ENCODE assay signal across 8 cellular contexts in genomic region chr20:33456916-33457642, GRCh38. TPM values are rescaled to one million over a fixed set of nuclear protein-coding genes. Genes with fewer than 3 reads are reported as not detected.
DNase-seq lines count a peak whose midpoint lies in the region; ATAC-seq and TF ChIP-seq lines count a peak whose summit lies in the region.
"Not testable (repeated sequence)": the region's sequence is repeated elsewhere in the genome, so short reads cannot be mapped to it uniquely, and the experiment has no call there.

No MANE protein-coding gene starts in this region.

- not testable (repeated sequence) for H3K14ac ChIP-seq in trophoblast cell (ENCODE audit: low read length)

- intact Hi-C loops in activated B cell treated with CpG ODN at 0.5 μM for 24 hours (cut with micrococcal nuclease): loop anchor here (1.0 to 5.0 kb wide), 5 partner anchors 196 to 672 kb away; partner anchors contain the start of gene ZNF341
- intact Hi-C loops in heart right ventricle (cut with DNase I): loop anchor here in 9 of 10 donors (1.0 to 10.0 kb wide), 9 partner anchors 190 to 670 kb away; partner anchors contain the start of genes ACTL10 (in 6 of the 9) and ZNF341 (in 2 of the 9)

- H3K27ac ChIP-seq in heart right ventricle; trophoblast cell (ENCODE audit: low read depth, low read length); substantia nigra (ENCODE audit: low read depth, low read length, poor library complexity, severe bottlenecking): not testable (repeated sequence)

- not testable (repeated sequence) for H3K4me1 ChIP-seq in heart right ventricle; trophoblast cell (ENCODE audit: control insufficient read depth in 1 of 2, insufficient read depth in 2 of 2, low read length in 2 of 2)

- not testable (repeated sequence) for H3K9ac ChIP-seq in trophoblast cell (ENCODE audit: low read length)

- H3K79me1 ChIP-seq in trophoblast cell (ENCODE audit: low read length): not testable (repeated sequence)

- H2AFZ ChIP-seq in trophoblast cell (ENCODE audit: insufficient read depth, low read length, poor library complexity): not testable (repeated sequence)

- not testable (repeated sequence) for H3K9me3 ChIP-seq in heart right ventricle; trophoblast cell (ENCODE audit: insufficient read depth, low read depth, low read length)

- not testable (repeated sequence) for H3K27me3 ChIP-seq in heart right ventricle; trophoblast cell (ENCODE audit: insufficient read depth, low read length)

- TF ChIP-seq CTCF in activated B cell treated with CpG ODN at 0.5 μM for 24 hours (IDR thresholded peaks at IDR 0.05) (peak; percentile 95), heart right ventricle (IDR thresholded peaks at IDR 0.05) (peak; percentile 88 to 96 (median 93))

- H3K4ac ChIP-seq in trophoblast cell (ENCODE audit: low read depth, low read length): not testable (repeated sequence)

- H3K18ac ChIP-seq in trophoblast cell (ENCODE audit: low read length): not testable (repeated sequence)

- not testable (repeated sequence) for H3K23ac ChIP-seq in trophoblast cell (ENCODE audit: low read length)

- H2BK12ac ChIP-seq in trophoblast cell (ENCODE audit: low read length): not testable (repeated sequence)

- H4K8ac ChIP-seq in trophoblast cell (ENCODE audit: low read depth, low read length): not testable (repeated sequence)

- not testable (repeated sequence) for H3K4me3 ChIP-seq in heart right ventricle; trophoblast cell (ENCODE audit: low read depth, low read length)

- not testable (repeated sequence) for H3K79me2 ChIP-seq in trophoblast cell (ENCODE audit: control insufficient read depth, insufficient read depth, low read length, poor library complexity)

- H3K36me3 ChIP-seq in heart right ventricle; trophoblast cell (ENCODE audit: control insufficient read depth in 1 of 2, insufficient read depth in 2 of 2, low read length in 2 of 2): not testable (repeated sequence)

- CTCF ChIA-PET in activated B cell treated with CpG ODN at 0.5 μM for 24 hours (lab: Charles Lee): interaction anchor here (0.8 to 4.0 kb wide), 6 partner anchors 185 to 214 kb away, joined by 3 to 40 read pairs (median 4); partner anchors contain the start of gene ACTL10

- H3K4me1 Mint-ChIP-seq in activated B cell treated with CpG ODN at 0.5 μM for 24 hours: not testable (repeated sequence)

- H3K4me3 Mint-ChIP-seq in activated B cell treated with CpG ODN at 0.5 μM for 24 hours: not testable (repeated sequence)

- POLR2A ChIA-PET in activated B cell treated with CpG ODN at 0.5 μM for 24 hours (lab: Charles Lee): interaction anchor here (0.6 to 1.0 kb wide), 3 partner anchors 196 to 211 kb away, joined by 3 to 8 read pairs (median 4); no protein-coding TSS in a partner anchor

- H2BK120ac ChIP-seq in trophoblast cell (ENCODE audit: insufficient read depth, low read length, poor library complexity): not testable (repeated sequence)

- H3K27me3 Mint-ChIP-seq in activated B cell treated with CpG ODN at 0.5 μM for 24 hours: not testable (repeated sequence)

- WGBS in heart right ventricle, 2 donors: 20 to 21% methylated on average over 5 of the region's 6 CpGs
- WGBS in trophoblast cell (ENCODE audit: extremely low coverage, insufficient coverage, insufficient read length): no CpG with 5 or more reads among the region's 6 CpGs

- H2BK5ac ChIP-seq in trophoblast cell (ENCODE audit: low read depth, low read length, poor library complexity): not testable (repeated sequence)

- H2AK5ac ChIP-seq in trophoblast cell (ENCODE audit: low read length): not testable (repeated sequence)

- DNase-seq in EH (ENCODE audit: low read depth) (peak; percentile 75), HS-5 (ENCODE audit: low read depth) (peak; percentile 38), NCI-H526 (lab: John Stamatoyannopoulos, UW) (peak; percentile 76 to 92), activated B cell treated with CpG ODN at 0.5 μM for 24 hours (peak; percentile 73), astrocyte of the hippocampus (ENCODE audit: low read depth, low spot score) (peak; percentile 86), heart right ventricle (peak; percentile 85 to 86), trophoblast cell (peak; percentile 70 to 89), substantia nigra (lab: John Stamatoyannopoulos, UW) (peak in 48 of 49 donors; percentile 3 to 90 (median 68))

- not testable (repeated sequence) for H3K27ac Mint-ChIP-seq in activated B cell treated with CpG ODN at 0.5 μM for 24 hours

- H4K12ac ChIP-seq in trophoblast cell (ENCODE audit: low read depth, low read length): not testable (repeated sequence)

- not testable (repeated sequence) for H3K4me2 ChIP-seq in trophoblast cell (ENCODE audit: low read length)

- not testable (repeated sequence) for H4K91ac ChIP-seq in trophoblast cell (ENCODE audit: low read depth, low read length)

- not testable (repeated sequence) for H3K9me3 Mint-ChIP-seq in activated B cell treated with CpG ODN at 0.5 μM for 24 hours

- not testable (repeated sequence) for H3K36me3 Mint-ChIP-seq in activated B cell treated with CpG ODN at 0.5 μM for 24 hours (ENCODE audit: low read depth)

- ATAC-seq in activated B cell treated with CpG ODN at 0.5 μM for 24 hours (ENCODE audit: low read depth) (peak; percentile 97), heart right ventricle (peak; percentile 88 to 96 (median 92))

RNA-seq across cellular contexts. Expression of gene SNTA1, which starts 13.5 kb away (rescaled TPM):
- total RNA-seq in activated B cell treated with CpG ODN at 0.5 μM for 24 hours: 1.7 and 2.0 TPM in 2 replicates
- 100 to 1,000 TPM; 137 to 219 (median 150) TPM for total RNA-seq in heart right ventricle
- 100 to 1,000 TPM in 1 of 2 donors, 10 to 100 TPM in 1; 83.7 to 207 TPM for polyA plus RNA-seq in heart right ventricle
- 1.1 and 1.2 TPM in 2 replicates for polyA plus RNA-seq in trophoblast cell (2013)

RNA-seq across cellular contexts. Expression of gene CBFA2T2, which starts 32.8 kb away (rescaled TPM):
- total RNA-seq in activated B cell treated with CpG ODN at 0.5 μM for 24 hours (13.9 and 15.8 TPM in 2 replicates), heart right ventricle (10 to 100 TPM in 8 of 10 donors, 1 to 10 TPM in 2; 8.5 to 13.3 (median 11.5) TPM)
- polyA plus RNA-seq in heart right ventricle: 1 to 10 TPM; 3.5 to 8.0 TPM
- polyA plus RNA-seq in trophoblast cell (2013): 9.5 and 9.6 TPM in 2 replicates

RNA-seq across cellular contexts. Expression of gene CDK5RAP1, which starts 55.8 kb away (rescaled TPM):
- total RNA-seq in activated B cell treated with CpG ODN at 0.5 μM for 24 hours (44.2 and 50.5 TPM in 2 replicates), heart right ventricle (10 to 100 TPM; 16.9 to 27.4 (median 21.7) TPM)
- 10 to 100 TPM; 33.6 to 42.6 TPM for polyA plus RNA-seq in heart right ventricle
- polyA plus RNA-seq in trophoblast cell (2013): 14.1 and 15.5 TPM in 2 replicates

Comparison
In these comparisons a context has a peak if more than half of its experiments do, and no peak if none do; other contexts are left out.
1. RNA of gene SNTA1, which starts 13.5 kb away (total RNA-seq): 137 to 219 TPM in heart right ventricle; 1.7 to 2.0 TPM in activated B cell treated with CpG ODN at 0.5 μM for 24 hours; every median in the first group is over 10 times any median in the second.
2. Peak in every context shown above with its lines, with median percentiles within 50 percentile points of each other: DNase-seq.